Comparison of ENCODE assay signal across 12 cellular contexts in the genomic region with DNA sequence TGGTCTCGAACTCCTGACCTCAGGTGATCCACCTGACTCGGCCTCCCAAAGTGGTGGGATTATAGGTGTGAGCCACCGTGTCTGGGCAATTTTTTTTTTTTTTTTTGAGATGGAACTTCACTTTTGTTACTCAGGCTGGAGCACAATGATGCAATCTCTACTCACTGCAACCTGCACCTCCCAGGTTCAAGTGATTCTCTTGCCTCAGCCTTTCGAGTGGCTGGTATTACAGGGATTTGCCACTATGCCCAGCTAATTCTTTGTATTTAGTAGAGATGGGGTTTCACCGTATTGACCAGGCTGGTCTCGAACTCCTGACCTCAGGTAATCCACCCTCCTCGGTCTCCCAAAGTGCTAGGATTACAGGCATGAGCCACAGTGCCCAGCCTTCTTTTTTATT. TPM values are rescaled to one million over a fixed set of nuclear protein-coding genes. Genes with fewer than 3 reads are reported as not detected.
DNase-seq lines count a peak whose midpoint lies in the region; FAIRE-seq and TF ChIP-seq lines count a peak whose summit lies in the region.
"Not testable (repeated sequence)": the region's sequence is repeated elsewhere in the genome, so short reads cannot be mapped to it uniquely, and the experiment has no call there.
"Had no signal": no experiment of that assay in that cellular context is flagged by ENCODE, and none has a peak within 500 bp of the region (broad histone marks: within the 10 kb centered on the region; RNA-seq: fewer than 3 reads in every experiment).

No MANE protein-coding gene starts in this region.

- not testable (repeated sequence) for H2BK120ac ChIP-seq in H9 (ENCODE audit: low read depth, low read length, poor library complexity, severe bottlenecking)
- peak overlapping the region; percentile 29 for H2BK120ac ChIP-seq in mesendoderm (ENCODE audit: low read depth, low read length)

- H4K8ac ChIP-seq in H9 (replicated peaks; ENCODE audit: insufficient read length, low read depth, low read length); mesendoderm (ENCODE audit: low read depth, low read length): not testable (repeated sequence)

- H3K4me2 ChIP-seq in H9 (ENCODE audit: insufficient read depth, insufficient read length, low read length); astrocyte (ENCODE audit: low read length); mesendoderm (ENCODE audit: low read length): not testable (repeated sequence)

- not testable (repeated sequence) for TF ChIP-seq CTCF in H9 (conservative IDR thresholded peaks at IDR 0.05); astrocyte (IDR thresholded peaks at IDR 0.05; ENCODE audit: insufficient read depth, low read depth, low read length); endothelial cell (IDR thresholded peaks at IDR 0.05; ENCODE audit: unreplicated experiment)

- not testable (repeated sequence) for H3K27me3 Mint-ChIP-seq in H9 (ENCODE audit: low read depth); astrocyte (ENCODE audit: low read depth, unreplicated experiment); endothelial cell (ENCODE audit: unreplicated experiment)

- peaks cover 33 to 69% (median 39%) of the 10 kb centered on the region in 3 experiments; a peak in 6 of 7 replicates for H3K36me3 Mint-ChIP-seq in H9 (ENCODE audit: insufficient read depth in 1 of 3, low read depth in 3 of 3)
- H3K36me3 Mint-ChIP-seq in astrocyte (ENCODE audit: low read depth, unreplicated experiment); endothelial cell (ENCODE audit: low read depth, unreplicated experiment): not testable (repeated sequence)

- not testable (repeated sequence) for H3T11ph ChIP-seq in H9 (ENCODE audit: low read length)

- H3K14ac ChIP-seq in H9 (ENCODE audit: insufficient read depth, low read length) = not testable (repeated sequence)

- H3K18ac ChIP-seq in H9 (ENCODE audit: insufficient read length, low read depth, low read length) = not testable (repeated sequence)
- peak overlapping the region; percentile 85 for H3K18ac ChIP-seq in mesendoderm (ENCODE audit: low read length)

- H3K4me1 ChIP-seq in H9 (ENCODE audit: insufficient read depth, low read length); astrocyte (ENCODE audit: insufficient read depth, low read length); mesendoderm (ENCODE audit: control insufficient read depth, low read depth, low read length): not testable (repeated sequence)
- H3K4me1 ChIP-seq in HUES64 (ENCODE audit: insufficient read depth, low read length) (peaks cover 25% of the 10 kb centered on the region), iPS-20b (ENCODE audit: insufficient read depth, low read length) (peaks cover 16% of the 10 kb centered on the region; the same call in 1 of the 2 replicates)

- not testable (repeated sequence) for H3K4me3 ChIP-seq in HUES64 (ENCODE audit: low read length); astrocyte (ENCODE audit: insufficient read depth, low read depth, low read length); iPS-20b (ENCODE audit: low read length); mesendoderm (ENCODE audit: low read length)

- FAIRE-seq in astrocyte (lab: Jason Lieb, UNC) = not testable (repeated sequence)

- DNase-seq in H9; astrocyte (ENCODE audit: low read depth); endothelial cell (ENCODE audit: low spot score): not testable (repeated sequence)
- DNase-seq in mesendoderm = peak; percentile 42

- H3K4me1 Mint-ChIP-seq in H9 = peaks cover 33 to 34% of the 10 kb centered on the region in 2 experiments
- peaks cover 11% of the 10 kb centered on the region for H3K4me1 Mint-ChIP-seq in astrocyte (ENCODE audit: low read depth, unreplicated experiment)
- peaks cover 15% of the 10 kb centered on the region for H3K4me1 Mint-ChIP-seq in endothelial cell (ENCODE audit: unreplicated experiment)

- H4K5ac ChIP-seq in H9 (ENCODE audit: insufficient read length, low read depth, low read length); mesendoderm (ENCODE audit: low read length): not testable (repeated sequence)

- H2BK15ac ChIP-seq in H9 (ENCODE audit: low read depth, low read length); mesendoderm (replicated peaks; ENCODE audit: low read depth): not testable (repeated sequence)

- H3K56ac ChIP-seq in H9 (ENCODE audit: insufficient read length, low read depth, low read length) = not testable (repeated sequence)
- peak overlapping the region; percentile 74 for H3K56ac ChIP-seq in mesendoderm (ENCODE audit: low read length)

- not testable (repeated sequence) for H3K9me3 ChIP-seq in H9 (ENCODE audit: control insufficient read depth, low read depth, low read length); HUES64 (ENCODE audit: insufficient read depth, low read depth, low read length); astrocyte (ENCODE audit: insufficient read depth, low read depth, low read length); iPS-20b (ENCODE audit: insufficient read depth, low read depth, low read length)

- H2BK12ac ChIP-seq in H9 (ENCODE audit: insufficient read length, low read depth, low read length) = not testable (repeated sequence)

- no CpG with 5 or more reads among the region's 7 CpGs for WGBS in H9 (ENCODE audit: extremely low coverage, insufficient read length, low lambda C conversion rate)
- WGBS in HUES64 = 91% methylated on average over 4 of the region's 7 CpGs
- WGBS in mesendoderm (ENCODE audit: extremely low coverage, insufficient coverage, low lambda C conversion rate) = no CpG with 5 or more reads among the region's 7 CpGs

- not testable (repeated sequence) for H3K23ac ChIP-seq in H9 (ENCODE audit: insufficient read length, low read depth, low read length); mesendoderm (ENCODE audit: low read length)

- H3K27me3 ChIP-seq in H9 (ENCODE audit: insufficient read depth, low read length); HUES64 (ENCODE audit: insufficient read depth, low read length); astrocyte (ENCODE audit: insufficient read depth, low read length); iPS-20b (ENCODE audit: insufficient read depth, low read length); mesendoderm (ENCODE audit: insufficient read depth, low read length, poor library complexity): not testable (repeated sequence)

- not testable (repeated sequence) for H2BK20ac ChIP-seq in H9 (ENCODE audit: low read depth, low read length, poor library complexity, severe bottlenecking)

- H3K27ac ChIP-seq in H9 (ENCODE audit: insufficient read length, low read depth, low read length) = peak overlapping the region; percentile 82
- H3K27ac ChIP-seq in HUES64 (ENCODE audit: low read depth, low read length) = peak overlapping the region; percentile 95
- H3K27ac ChIP-seq in astrocyte (ENCODE audit: low read depth, low read length) = not testable (repeated sequence)
- H3K27ac ChIP-seq in iPS-20b (ENCODE audit: low read length) = peak overlapping the region; percentile 79
- peak overlapping the region; percentile 84 for H3K27ac ChIP-seq in mesendoderm (ENCODE audit: low read depth, low read length)

- not testable (repeated sequence) for H3K9ac ChIP-seq in H9 (ENCODE audit: extremely low read depth, insufficient read length, low read length); astrocyte (ENCODE audit: low read length); mesendoderm (ENCODE audit: low read length)
- H3K9ac ChIP-seq in HUES64 (ENCODE audit: low read depth, low read length) (peak overlapping the region; percentile 59; the same call in 1 of the 2 replicates), iPS-20b (ENCODE audit: low read depth, low read length) (peak overlapping the region; percentile 76; the same call in 1 of the 2 replicates)

- H2BK5ac ChIP-seq in H9 (ENCODE audit: insufficient read length, low read length); mesendoderm (ENCODE audit: low read length): not testable (repeated sequence)

- H3K79me2 ChIP-seq in H9 (ENCODE audit: insufficient read depth, low read length); astrocyte (ENCODE audit: insufficient read depth, low read length); mesendoderm (ENCODE audit: control insufficient read depth, insufficient read depth, low read length): not testable (repeated sequence)

- not testable (repeated sequence) for H4K20me1 ChIP-seq in H9 (ENCODE audit: control insufficient read depth, insufficient read depth, insufficient read length); astrocyte (ENCODE audit: insufficient read depth, low read length)

- not testable (repeated sequence) for H3K23me2 ChIP-seq in H9 (ENCODE audit: insufficient read length, low read depth, low read length, poor library complexity, severe bottlenecking)

- H4K91ac ChIP-seq in H9 (ENCODE audit: insufficient read length, low read depth, low read length) = not testable (repeated sequence)

- H2AK5ac ChIP-seq in H9 (ENCODE audit: insufficient read length, low read length); mesendoderm (ENCODE audit: low read length): not testable (repeated sequence)

- H3K4me3 Mint-ChIP-seq in H9; astrocyte (ENCODE audit: unreplicated experiment); endothelial cell (ENCODE audit: unreplicated experiment): not testable (repeated sequence)

- H3K27ac Mint-ChIP-seq in H9 = peak overlapping the region; percentile 93 to 99 (median 98); a peak in 6 of 7 replicates
- peak overlapping the region; percentile 34 for H3K27ac Mint-ChIP-seq in astrocyte (ENCODE audit: unreplicated experiment)
- peak overlapping the region; percentile 36 for H3K27ac Mint-ChIP-seq in endothelial cell (ENCODE audit: unreplicated experiment)

- H2AFZ ChIP-seq in H9 (ENCODE audit: low read length); astrocyte (ENCODE audit: low read depth, low read length): not testable (repeated sequence)

- H3K79me1 ChIP-seq in H9 (ENCODE audit: insufficient read depth, low read depth, low read length, poor library complexity, severe bottlenecking); mesendoderm (ENCODE audit: low read length): not testable (repeated sequence)

- H3K9me3 Mint-ChIP-seq in H9; astrocyte (ENCODE audit: unreplicated experiment); endothelial cell (ENCODE audit: unreplicated experiment): not testable (repeated sequence)

- not testable (repeated sequence) for H3K4ac ChIP-seq in H9 (ENCODE audit: low read depth, low read length); mesendoderm (ENCODE audit: low read depth, low read length)

- H3K36me3 ChIP-seq in HUES64 (ENCODE audit: insufficient read depth, low read length) = peaks cover 39% of the 10 kb centered on the region
- not testable (repeated sequence) for H3K36me3 ChIP-seq in astrocyte (ENCODE audit: insufficient read depth, low read length); mesendoderm (ENCODE audit: control insufficient read depth, insufficient read depth, low read length)
- peaks cover 58% of the 10 kb centered on the region for H3K36me3 ChIP-seq in iPS-20b (ENCODE audit: insufficient read depth, low read depth, low read length)

RNA-seq across cellular contexts. Expression of gene NANOG, which starts 8.1 kb away (rescaled TPM):
- 199 and 211 TPM in 2 replicates for total RNA-seq in H9 (2021)
- polyA plus RNA-seq in HUES64 (2013, experiment 1 of 2) = 73.3 TPM
- polyA plus RNA-seq in HUES64 (2013, experiment 2 of 2) = 73.7 TPM
- total RNA-seq in astrocyte = 0.16 and 0.94 TPM in 2 replicates
- 4.5 TPM for total RNA-seq in endothelial cell (ENCODE audit: unreplicated experiment)
- 198 TPM for polyA plus RNA-seq in mesendoderm (2013, experiment 1 of 2)
- polyA plus RNA-seq in mesendoderm (2013, experiment 2 of 2) = 200 TPM
- total RNA-seq: A172; A673; CD4-positive, alpha-beta memory T cell; H4; HFFc6 had no signal
- polyA plus RNA-seq: BJ; CD4-positive, alpha-beta memory T cell had no signal

RNA-seq across cellular contexts. Expression of gene NANOGNB, which starts 32.3 kb away (rescaled TPM):
- total RNA-seq in H9 (2021) (not detected in 2 replicates), astrocyte (not detected in 2 replicates), endothelial cell (ENCODE audit: unreplicated experiment) (not detected)
- polyA plus RNA-seq in HUES64 (2013, experiment 1 of 2) = not detected
- not detected for polyA plus RNA-seq in HUES64 (2013, experiment 2 of 2)
- 0.13 TPM for polyA plus RNA-seq in mesendoderm (2013, experiment 1 of 2)
- 0.20 TPM for polyA plus RNA-seq in mesendoderm (2013, experiment 2 of 2)
- total RNA-seq: A172; A673; CD4-positive, alpha-beta memory T cell; H4; HFFc6 had no signal
- polyA plus RNA-seq: BJ; CD4-positive, alpha-beta memory T cell had no signal

RNA-seq across cellular contexts. Expression of gene CLEC4C, which starts 50.1 kb away (rescaled TPM):
- total RNA-seq in H9 (2021) (0.26 TPM in 2 replicates), astrocyte (not detected in 2 replicates), endothelial cell (ENCODE audit: unreplicated experiment) (not detected)
- polyA plus RNA-seq in HUES64 (2013, experiment 1 of 2) = not detected
- not detected for polyA plus RNA-seq in HUES64 (2013, experiment 2 of 2)
- 0.08 TPM for polyA plus RNA-seq in mesendoderm (2013, experiment 1 of 2)
- not detected for polyA plus RNA-seq in mesendoderm (2013, experiment 2 of 2)
- total RNA-seq: A172; A673; CD4-positive, alpha-beta memory T cell; H4; HFFc6 had no signal
- polyA plus RNA-seq: BJ; CD4-positive, alpha-beta memory T cell had no signal

Comparison
In these comparisons a context has a peak if more than half of its experiments do, and no peak if none do; other contexts are left out.
1. H3K27ac Mint-ChIP-seq: peak in every context shown above with its lines; median percentile 98 in H9; 36 in endothelial cell; 34 in astrocyte.
2. RNA of gene NANOG, which starts 8.1 kb away (total RNA-seq): 199 to 211 TPM in H9; 4.5 TPM in endothelial cell (single experiment) and 0.16 to 0.94 TPM in astrocyte; every median in the first group is over 10 times any median in the second.